ENCODE assay signal across 8 cellular contexts in genomic region chr12:93766802-93767523, GRCh38.
DNase-seq lines count a peak whose midpoint lies in the region; ATAC-seq, FAIRE-seq and TF ChIP-seq lines count a peak whose summit lies in the region.

No MANE protein-coding gene starts in this region.

- ATAC-seq in pancreas (peak in 3 of 4 donors; percentile 64 to 80 (median 75)), GM19324 (IDR thresholded peaks at IDR 0.05; ENCODE audit: low FRiP score, unreplicated experiment) (no peak)

- CTCF ChIA-PET in activated CD4-positive, alpha-beta memory T cell treated with anti-CD3 and anti-CD28 coated beads, Interleukin-2, amount 10 ng/mL, durations not matched to agents 7 days and 5 days (lab: Charles Lee): interaction anchor here (0.6 to 5.8 kb wide), 37 partner anchors 8 to 840 kb away, joined by 3 to 237 read pairs (median 4); no protein-coding TSS in a partner anchor

- no peaks in the 10 kb centered on the region for H3K36me3 ChIP-seq in pancreas

- no peaks in the 10 kb centered on the region for H3K27me3 Mint-ChIP-seq in activated CD4-positive, alpha-beta memory T cell treated with anti-CD3 and anti-CD28 coated beads, Interleukin-2, amount 10 ng/mL, durations not matched to agents 7 days and 5 days

- peaks cover 42% of the 10 kb centered on the region for H3K4me1 Mint-ChIP-seq in activated CD4-positive, alpha-beta memory T cell treated with anti-CD3 and anti-CD28 coated beads, Interleukin-2, amount 10 ng/mL, durations not matched to agents 7 days and 5 days

- intact Hi-C loops in pancreas (cut with DNase I): no loop called here

- no peaks in the 10 kb centered on the region for H3K27me3 ChIP-seq in pancreas

- 66% methylated on average over 6 of the region's 6 CpGs for WGBS in pancreas, 2 donors

- TF ChIP-seq CTCF in NB4 (IDR thresholded peaks at IDR 0.05; ENCODE audit: low read depth, low read length) (no peak), fibroblast of villous mesenchyme (IDR thresholded peaks at IDR 0.05; ENCODE audit: insufficient read depth, low read depth, low read length) (peak; percentile 73), pancreas (IDR thresholded peaks at IDR 0.05) (no peak)

- DNase-seq in NCI-H1417 (lab: John Stamatoyannopoulos, UW): peak; percentile 22 to 63 (median 60)
- no peak for DNase-seq in NCI-H1417 treated with DMSO at 0.1 percent for 48 hours (lab: John Stamatoyannopoulos, UW)
- DNase-seq in NB4 (ENCODE audit: low read depth): peak; percentile 54
- peak; percentile 57 for DNase-seq in activated CD4-positive, alpha-beta memory T cell treated with anti-CD3 and anti-CD28 coated beads, Interleukin-2, amount 10 ng/mL, durations not matched to agents 7 days and 5 days
- DNase-seq in fibroblast of villous mesenchyme (ENCODE audit: low read depth): peak; percentile 78
- DNase-seq in pancreas: no peak
- no peak for DNase-seq in SKM-1 (lab: John Stamatoyannopoulos, UW; ENCODE audit: unreplicated experiment)

- H3K9me3 Mint-ChIP-seq in activated CD4-positive, alpha-beta memory T cell treated with anti-CD3 and anti-CD28 coated beads, Interleukin-2, amount 10 ng/mL, durations not matched to agents 7 days and 5 days: peaks cover 3% of the 10 kb centered on the region

- no peak for TF ChIP-seq POLR2A in NB4 (IDR thresholded peaks at IDR 0.05; ENCODE audit: extremely low read depth, insufficient read length)

- H3K36me3 Mint-ChIP-seq in activated CD4-positive, alpha-beta memory T cell treated with anti-CD3 and anti-CD28 coated beads, Interleukin-2, amount 10 ng/mL, durations not matched to agents 7 days and 5 days (ENCODE audit: low read depth): peaks cover 2% of the 10 kb centered on the region

- H3K4me3 ChIP-seq in NB4 (ENCODE audit: low read depth, low read length) (no peak overlapping the region), fibroblast of villous mesenchyme (ENCODE audit: low read depth, low read length) (no peak overlapping the region), pancreas (no peak overlapping the region)

- POLR2A ChIA-PET in activated CD4-positive, alpha-beta memory T cell treated with anti-CD3 and anti-CD28 coated beads, Interleukin-2, amount 10 ng/mL, durations not matched to agents 7 days and 5 days (lab: Charles Lee): interaction anchor here (0.7 to 3.7 kb wide), 12 partner anchors 8 to 334 kb away, joined by 3 to 55 read pairs (median 5); partner anchors contain the start of gene CRADD

- H3K9me3 ChIP-seq in pancreas: no peaks in the 10 kb centered on the region

- H3K27ac Mint-ChIP-seq in activated CD4-positive, alpha-beta memory T cell treated with anti-CD3 and anti-CD28 coated beads, Interleukin-2, amount 10 ng/mL, durations not matched to agents 7 days and 5 days: peak overlapping the region; percentile 75

- no peak overlapping the region for H3K27ac ChIP-seq in pancreas

- H3K4me3 Mint-ChIP-seq in activated CD4-positive, alpha-beta memory T cell treated with anti-CD3 and anti-CD28 coated beads, Interleukin-2, amount 10 ng/mL, durations not matched to agents 7 days and 5 days: peak overlapping the region; percentile 5

- peak; percentile 85 for FAIRE-seq in pancreas (lab: Jason Lieb, UNC)

- H3K4me1 ChIP-seq in pancreas: peaks cover 4 to 9% (median 8%) of the 10 kb centered on the region in 3 donors

Comparison
In these comparisons a context has a peak if more than half of its experiments do, and no peak if none do; other contexts are left out.
1. DNase-seq: peak in NCI-H1417 (3 of 3), NB4 (single experiment), activated CD4-positive, alpha-beta memory T cell treated with anti-CD3 and anti-CD28 coated beads, Interleukin-2, amount 10 ng/mL, durations not matched to agents 7 days and 5 days (single experiment) and fibroblast of villous mesenchyme (single experiment); none in NCI-H1417 treated with DMSO at 0.1 percent for 48 hours (single experiment), pancreas (0 of 6) and SKM-1 (single experiment).